In genomic region chr12:56299308-56299852, GRCh38 we compare ENCODE assay signal across 8 cellular contexts. TPM values are rescaled to one million over a fixed set of nuclear protein-coding genes. Genes with fewer than 3 reads are reported as not detected.
DNase-seq lines count a peak whose midpoint lies in the region; ATAC-seq, FAIRE-seq and TF ChIP-seq lines count a peak whose summit lies in the region.

No MANE protein-coding gene starts in this region.

- peaks cover 39% of the 10 kb centered on the region for H3K4me1 ChIP-seq in PC-3 (ENCODE audit: insufficient read depth, low read length)
- H3K4me1 ChIP-seq in mammary epithelial cell (ENCODE audit: insufficient read depth, low read length): peaks cover 13% of the 10 kb centered on the region

- H3K4me3 Mint-ChIP-seq in stimulated activated naive B cell treated with anti-CD40 and anti-IgM and Interleukin-4, amounts not matched to agents 10 μg/mL and 1 μg/mL and 100 μg/mL, for 72 hours: peak overlapping the region; percentile 96 to 99

- H2AFZ ChIP-seq in PC-3 (ENCODE audit: low read length): peak overlapping the region; percentile 34; the same call in 1 of the 2 replicates
- H2AFZ ChIP-seq in mammary epithelial cell (ENCODE audit: low read depth, low read length): peak overlapping the region; percentile 89

- intact Hi-C loops in PC-3 (cut with micrococcal nuclease): no loop called here
- intact Hi-C loops in mammary epithelial cell (cut with micrococcal nuclease): loop anchor here (1.0 kb wide), 1 partner anchor 8 kb away; no protein-coding TSS in a partner anchor

- H3K27ac ChIP-seq in PC-3 (ENCODE audit: low read length) (peak overlapping the region; percentile 69), mammary epithelial cell (ENCODE audit: insufficient read depth, low read depth, low read length) (peak overlapping the region; percentile 88)

- dilution Hi-C loops in mammary epithelial cell (cut with HindIII; ENCODE audit: low sequenced_read_pairs): no loop called here

- H3K9ac ChIP-seq in PC-3 (ENCODE audit: low read length): peak overlapping the region; percentile 89
- H3K9ac ChIP-seq in mammary epithelial cell (ENCODE audit: insufficient read depth, low read length): peak overlapping the region; percentile 91

- DNase-seq in activated effector memory CD4-positive, alpha-beta T cell treated with anti-CD3 and anti-CD28 coated beads, Interleukin-2, amount 50 U/mL, for 16 hours: peak; percentile 70
- no peak for DNase-seq in activated effector memory CD4-positive, alpha-beta T cell treated with Interleukin-2 at 50 U/mL for 16 hours
- peak; percentile 30 for DNase-seq in PC-3
- DNase-seq in mammary epithelial cell: peak; percentile 53
- no peak for DNase-seq in left lobe of liver (ENCODE audit: low spot score)
- DNase-seq in stimulated activated naive B cell treated with anti-CD40 and anti-IgM and Interleukin-4, amounts not matched to agents 10 μg/mL and 1 μg/mL and 100 μg/mL, for 72 hours: no peak
- DNase-seq in D721Med (ENCODE audit: insufficient read length, low spot score): no peak
- DNase-seq in GM19240 (ENCODE audit: insufficient read length, low spot score): no peak

- in situ Hi-C loops in mammary epithelial cell (cut with MboI; ENCODE audit: low sequenced_read_pairs in 2 of 2): no loop called here

- H3K9me2 ChIP-seq in PC-3 (replicated peaks; ENCODE audit: low read length): no peaks in the 10 kb centered on the region

- H3K4me1 Mint-ChIP-seq in stimulated activated naive B cell treated with anti-CD40 and anti-IgM and Interleukin-4, amounts not matched to agents 10 μg/mL and 1 μg/mL and 100 μg/mL, for 72 hours: peaks cover 33 to 56% of the 10 kb centered on the region in 2 donors

- ATAC-seq in PC-3 (peak; percentile 16), left lobe of liver (peak; percentile 1)
- peak; percentile 6 to 11 for ATAC-seq in stimulated activated naive B cell treated with anti-CD40 and anti-IgM and Interleukin-4, amounts not matched to agents 10 μg/mL and 1 μg/mL and 100 μg/mL, for 72 hours (replicated peaks)

- H3K4me3 ChIP-seq in PC-3 (ENCODE audit: low read length) (peak overlapping the region; percentile 96), mammary epithelial cell (replicated peaks in 1 of 3; ENCODE audit: insufficient read depth in 1 of 3, low read depth in 2 of 3, low read length in 3 of 3) (peak overlapping the region; percentile 82 to 99 (median 93))

- H3K27me3 Mint-ChIP-seq in stimulated activated naive B cell treated with anti-CD40 and anti-IgM and Interleukin-4, amounts not matched to agents 10 μg/mL and 1 μg/mL and 100 μg/mL, for 72 hours: no peaks in the 10 kb centered on the region

- H3K79me2 ChIP-seq in PC-3 (ENCODE audit: low read length) (peaks cover 57% of the 10 kb centered on the region), mammary epithelial cell (ENCODE audit: insufficient read depth, low read length) (peaks cover 70% of the 10 kb centered on the region)

- H3K9me3 ChIP-seq in PC-3 (ENCODE audit: low read length) (no peaks in the 10 kb centered on the region), mammary epithelial cell (replicated peaks; ENCODE audit: insufficient read depth, low read length) (no peaks in the 10 kb centered on the region)

- H3K27ac Mint-ChIP-seq in stimulated activated naive B cell treated with anti-CD40 and anti-IgM and Interleukin-4, amounts not matched to agents 10 μg/mL and 1 μg/mL and 100 μg/mL, for 72 hours: peak overlapping the region; percentile 99

- CTCF ChIA-PET in PC-3 (lab: Charles Lee) (no interaction called here), mammary epithelial cell (lab: Charles Lee; ENCODE audit: low non-redundant PET) (interaction anchor here (0.8 kb wide), 1 partner anchor 9 kb away, joined by 4 read pairs; no protein-coding TSS in a partner anchor)

- POLR2A ChIA-PET in PC-3 (lab: Charles Lee; ENCODE audit: unreplicated experiment): interaction anchor here (0.6 to 0.7 kb wide), 3 partner anchors 17 to 359 kb away, joined by 3 read pairs; no protein-coding TSS in a partner anchor

- no peak for TF ChIP-seq CTCF in PC-3 (conservative IDR thresholded peaks at IDR 0.05; ENCODE audit: low read depth, low read length)
- TF ChIP-seq CTCF in mammary epithelial cell (conservative IDR thresholded peaks at IDR 0.05 in 1 of 2, IDR thresholded peaks at IDR 0.05 in 1 of 2; ENCODE audit: extremely low read depth in 1 of 2, insufficient read depth in 1 of 2, low read depth in 1 of 2, low read length in 2 of 2): no peak
- no peak for TF ChIP-seq CTCF in D721Med (IDR thresholded peaks at IDR 0.05; ENCODE audit: insufficient read depth, missing control alignments)

- H3K27me3 ChIP-seq in PC-3 (ENCODE audit: low read length) (no peaks in the 10 kb centered on the region), mammary epithelial cell (ENCODE audit: insufficient read depth, low read length) (no peaks in the 10 kb centered on the region)

- BruUV-seq in PC-3 (replicated peaks; lab: Mats Ljungman, UMichigan) (TSS peak; percentile 54), mammary epithelial cell (replicated peaks; lab: Mats Ljungman, UMichigan) (TSS peak; percentile 40)

- H3K36me3 ChIP-seq in PC-3 (ENCODE audit: low read depth, low read length) (peaks cover 18% of the 10 kb centered on the region), mammary epithelial cell (ENCODE audit: insufficient read depth, low read length) (peaks cover 6% of the 10 kb centered on the region)

- no peaks in the 10 kb centered on the region for H3K9me3 Mint-ChIP-seq in stimulated activated naive B cell treated with anti-CD40 and anti-IgM and Interleukin-4, amounts not matched to agents 10 μg/mL and 1 μg/mL and 100 μg/mL, for 72 hours

- peaks cover 23% of the 10 kb centered on the region; the same call in 1 of the 2 replicates for H4K20me1 ChIP-seq in PC-3 (ENCODE audit: low read length)
- H4K20me1 ChIP-seq in mammary epithelial cell (ENCODE audit: insufficient read depth, low read length): no peaks in the 10 kb centered on the region

- peak overlapping the region; percentile 87 for H3K4me2 ChIP-seq in PC-3 (ENCODE audit: low read length)
- H3K4me2 ChIP-seq in mammary epithelial cell (ENCODE audit: insufficient read depth, low read depth, low read length): peak overlapping the region; percentile 83

- H3F3A ChIP-seq in PC-3 (ENCODE audit: low read length, unreplicated experiment): no peaks in the 10 kb centered on the region

- WGBS in mammary epithelial cell (ENCODE audit: low coverage, missing lambda C conversion rate): 0% methylated on average over 9 of the region's 10 CpGs

- no peak for FAIRE-seq in D721Med (lab: Jason Lieb, UNC)

- peaks cover 12 to 38% of the 10 kb centered on the region in 2 donors for H3K36me3 Mint-ChIP-seq in stimulated activated naive B cell treated with anti-CD40 and anti-IgM and Interleukin-4, amounts not matched to agents 10 μg/mL and 1 μg/mL and 100 μg/mL, for 72 hours

RNA-seq across cellular contexts. Expression of gene CS, which starts 0.8 kb away (rescaled TPM):
- total RNA-seq in PC-3 (2014; rRNA removed) (182 and 199 TPM in 2 replicates), mammary epithelial cell (100 to 1,000 TPM in 1 of 2 donors, 10 to 100 TPM in 1; 81.4 to 169 TPM), left lobe of liver (67.4 TPM)
- polyA plus RNA-seq in mammary epithelial cell: 134 TPM
- polyA minus RNA-seq in mammary epithelial cell: 445 TPM

RNA-seq across cellular contexts. Expression of gene CNPY2, which starts 16.4 kb away (rescaled TPM):
- total RNA-seq in PC-3 (2014; rRNA removed) (109 and 162 TPM in 2 replicates), mammary epithelial cell (100 to 1,000 TPM in 1 of 2 donors, 10 to 100 TPM in 1; 49.3 to 114 TPM), left lobe of liver (93.3 TPM)
- 108 TPM for polyA plus RNA-seq in mammary epithelial cell
- polyA minus RNA-seq in mammary epithelial cell: 106 TPM

RNA-seq across cellular contexts. Expression of gene COQ10A, which starts 32.6 kb away (rescaled TPM):
- total RNA-seq in PC-3 (2014; rRNA removed) (9.2 and 9.8 TPM in 2 replicates), mammary epithelial cell (1 to 10 TPM; 3.7 to 4.2 TPM), left lobe of liver (24.8 TPM)
- 8.0 TPM for polyA plus RNA-seq in mammary epithelial cell
- polyA minus RNA-seq in mammary epithelial cell: not detected

RNA-seq across cellular contexts. Expression of gene PAN2, which starts 34.4 kb away (rescaled TPM):
- total RNA-seq in PC-3 (2014; rRNA removed) (15.3 and 27.1 TPM in 2 replicates), mammary epithelial cell (10 to 100 TPM; 21.0 to 50.8 TPM), left lobe of liver (86.0 TPM)
- polyA plus RNA-seq in mammary epithelial cell: 18.3 TPM
- 11.8 TPM for polyA minus RNA-seq in mammary epithelial cell

RNA-seq across cellular contexts. Expression of gene IL23A, which starts 39.3 kb away (rescaled TPM):
- total RNA-seq in PC-3 (2014; rRNA removed) (17.5 and 18.2 TPM in 2 replicates), mammary epithelial cell (1 to 10 TPM in 1 of 2 donors, under 1 TPM in 1; 0.50 to 1.3 TPM), left lobe of liver (0.43 TPM)
- polyA plus RNA-seq in mammary epithelial cell: 1.1 TPM
- not detected for polyA minus RNA-seq in mammary epithelial cell

Comparison
In these comparisons a context has a peak if more than half of its experiments do, and no peak if none do; other contexts are left out.
1. DNase-seq: peak in activated effector memory CD4-positive, alpha-beta T cell treated with anti-CD3 and anti-CD28 coated beads, Interleukin-2, amount 50 U/mL, for 16 hours (single experiment), PC-3 (single experiment) and mammary epithelial cell (single experiment); none in activated effector memory CD4-positive, alpha-beta T cell treated with Interleukin-2 at 50 U/mL for 16 hours (single experiment), left lobe of liver (single experiment), stimulated activated naive B cell treated with anti-CD40 and anti-IgM and Interleukin-4, amounts not matched to agents 10 μg/mL and 1 μg/mL and 100 μg/mL, for 72 hours (single experiment), D721Med (single experiment) and GM19240 (single experiment).
2. Peak in every context shown above with its lines, with median percentiles within 50 percentile points of each other: ATAC-seq.